In the genomic region with DNA sequence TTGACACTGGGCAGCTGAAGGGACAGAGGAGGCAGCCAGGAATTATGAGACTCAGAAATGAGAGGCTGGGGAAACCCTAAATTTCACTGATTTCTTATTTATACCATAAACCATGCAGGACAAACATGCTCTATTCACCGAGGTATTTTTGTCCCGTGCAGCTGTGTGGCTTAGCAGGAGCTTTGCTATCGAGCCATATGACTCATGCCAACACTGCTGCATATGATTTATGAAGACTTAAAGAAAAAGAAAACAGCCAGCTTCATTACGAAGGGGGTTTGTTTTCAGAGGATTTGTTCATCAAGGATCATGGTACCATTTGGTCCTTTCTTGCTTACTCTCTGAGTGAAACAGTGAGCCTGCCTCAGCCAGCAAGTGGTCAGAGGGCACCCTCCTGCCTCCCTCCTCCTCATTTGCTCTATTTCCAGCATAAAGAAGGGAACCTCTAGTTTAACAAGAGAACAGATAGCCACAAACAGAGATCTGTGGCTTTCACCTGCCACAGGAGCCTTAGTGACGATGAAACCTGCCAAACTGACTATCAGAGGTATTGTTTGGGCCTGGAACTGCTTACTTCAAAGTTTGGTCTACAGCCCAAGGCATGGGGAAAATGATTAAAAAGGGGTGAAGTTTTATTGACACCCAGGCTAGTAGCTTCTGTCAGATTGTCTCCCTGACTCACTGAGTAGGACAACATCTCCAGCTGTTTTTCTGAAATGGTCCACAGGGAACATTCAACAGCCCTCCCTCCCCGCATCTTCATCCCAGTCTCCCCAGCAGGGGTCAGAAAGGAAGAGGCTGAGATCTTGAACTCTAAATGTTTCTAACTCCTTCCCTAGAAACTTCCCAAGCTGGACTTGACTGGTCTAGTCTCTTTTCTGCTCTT, we compare ENCODE assay signal across 1 cellular context.
TF ChIP-seq lines count a peak whose summit lies in the region.

No MANE protein-coding gene starts in this region.

TF ChIP-seq in GM23338, 12 proteins besides CTCF, POLR2A, EP300 and RAD21:
- TF ChIP-seq, protein P1, sequence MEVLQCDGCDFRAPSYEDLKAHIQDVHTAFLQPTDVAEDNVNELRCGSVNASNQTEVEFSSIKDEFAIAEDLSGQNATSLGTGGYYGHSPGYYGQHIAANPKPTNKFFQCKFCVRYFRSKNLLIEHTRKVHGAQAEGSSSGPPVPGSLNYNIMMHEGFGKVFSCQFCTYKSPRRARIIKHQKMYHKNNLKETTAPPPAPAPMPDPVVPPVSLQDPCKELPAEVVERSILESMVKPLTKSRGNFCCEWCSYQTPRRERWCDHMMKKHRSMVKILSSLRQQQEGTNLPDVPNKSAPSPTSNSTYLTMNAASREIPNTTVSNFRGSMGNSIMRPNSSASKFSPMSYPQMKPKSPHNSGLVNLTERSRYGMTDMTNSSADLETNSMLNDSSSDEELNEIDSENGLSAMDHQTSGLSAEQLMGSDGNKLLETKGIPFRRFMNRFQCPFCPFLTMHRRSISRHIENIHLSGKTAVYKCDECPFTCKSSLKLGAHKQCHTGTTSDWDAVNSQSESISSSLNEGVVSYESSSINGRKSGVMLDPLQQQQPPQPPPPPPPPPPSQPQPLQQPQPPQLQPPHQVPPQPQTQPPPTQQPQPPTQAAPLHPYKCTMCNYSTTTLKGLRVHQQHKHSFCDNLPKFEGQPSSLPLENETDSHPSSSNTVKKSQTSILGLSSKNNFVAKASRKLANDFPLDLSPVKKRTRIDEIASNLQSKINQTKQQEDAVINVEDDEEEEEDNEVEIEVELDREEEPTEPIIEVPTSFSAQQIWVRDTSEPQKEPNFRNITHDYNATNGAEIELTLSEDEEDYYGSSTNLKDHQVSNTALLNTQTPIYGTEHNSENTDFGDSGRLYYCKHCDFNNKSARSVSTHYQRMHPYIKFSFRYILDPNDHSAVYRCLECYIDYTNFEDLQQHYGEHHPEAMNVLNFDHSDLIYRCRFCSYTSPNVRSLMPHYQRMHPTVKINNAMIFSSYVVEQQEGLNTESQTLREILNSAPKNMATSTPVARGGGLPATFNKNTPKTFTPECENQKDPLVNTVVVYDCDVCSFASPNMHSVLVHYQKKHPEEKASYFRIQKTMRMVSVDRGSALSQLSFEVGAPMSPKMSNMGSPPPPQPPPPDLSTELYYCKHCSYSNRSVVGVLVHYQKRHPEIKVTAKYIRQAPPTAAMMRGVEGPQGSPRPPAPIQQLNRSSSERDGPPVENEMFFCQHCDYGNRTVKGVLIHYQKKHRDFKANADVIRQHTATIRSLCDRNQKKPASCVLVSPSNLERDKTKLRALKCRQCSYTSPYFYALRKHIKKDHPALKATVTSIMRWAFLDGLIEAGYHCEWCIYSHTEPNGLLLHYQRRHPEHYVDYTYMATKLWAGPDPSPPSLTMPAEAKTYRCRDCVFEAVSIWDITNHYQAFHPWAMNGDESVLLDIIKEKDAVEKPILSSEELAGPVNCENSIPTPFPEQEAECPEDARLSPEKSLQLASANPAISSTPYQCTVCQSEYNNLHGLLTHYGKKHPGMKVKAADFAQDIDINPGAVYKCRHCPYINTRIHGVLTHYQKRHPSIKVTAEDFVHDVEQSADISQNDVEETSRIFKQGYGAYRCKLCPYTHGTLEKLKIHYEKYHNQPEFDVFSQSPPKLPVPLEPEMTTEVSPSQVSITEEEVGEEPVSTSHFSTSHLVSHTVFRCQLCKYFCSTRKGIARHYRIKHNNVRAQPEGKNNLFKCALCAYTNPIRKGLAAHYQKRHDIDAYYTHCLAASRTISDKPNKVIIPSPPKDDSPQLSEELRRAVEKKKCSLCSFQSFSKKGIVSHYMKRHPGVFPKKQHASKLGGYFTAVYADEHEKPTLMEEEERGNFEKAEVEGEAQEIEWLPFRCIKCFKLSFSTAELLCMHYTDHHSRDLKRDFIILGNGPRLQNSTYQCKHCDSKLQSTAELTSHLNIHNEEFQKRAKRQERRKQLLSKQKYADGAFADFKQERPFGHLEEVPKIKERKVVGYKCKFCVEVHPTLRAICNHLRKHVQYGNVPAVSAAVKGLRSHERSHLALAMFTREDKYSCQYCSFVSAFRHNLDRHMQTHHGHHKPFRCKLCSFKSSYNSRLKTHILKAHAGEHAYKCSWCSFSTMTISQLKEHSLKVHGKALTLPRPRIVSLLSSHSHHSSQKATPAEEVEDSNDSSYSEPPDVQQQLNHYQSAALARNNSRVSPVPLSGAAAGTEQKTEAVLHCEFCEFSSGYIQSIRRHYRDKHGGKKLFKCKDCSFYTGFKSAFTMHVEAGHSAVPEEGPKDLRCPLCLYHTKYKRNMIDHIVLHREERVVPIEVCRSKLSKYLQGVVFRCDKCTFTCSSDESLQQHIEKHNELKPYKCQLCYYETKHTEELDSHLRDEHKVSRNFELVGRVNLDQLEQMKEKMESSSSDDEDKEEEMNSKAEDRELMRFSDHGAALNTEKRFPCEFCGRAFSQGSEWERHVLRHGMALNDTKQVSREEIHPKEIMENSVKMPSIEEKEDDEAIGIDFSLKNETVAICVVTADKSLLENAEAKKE (CRISPR knock-in tag; IDR thresholded peaks at IDR 0.05) = peak; percentile 55; the same call in 1 of the 2 replicates
- no peak for TF ChIP-seq CREB1 (CRISPR knock-in tag; IDR thresholded peaks at IDR 0.05; ENCODE audit: low read depth)
